ENCODE assay signal across 14 cellular contexts in the genomic region with DNA sequence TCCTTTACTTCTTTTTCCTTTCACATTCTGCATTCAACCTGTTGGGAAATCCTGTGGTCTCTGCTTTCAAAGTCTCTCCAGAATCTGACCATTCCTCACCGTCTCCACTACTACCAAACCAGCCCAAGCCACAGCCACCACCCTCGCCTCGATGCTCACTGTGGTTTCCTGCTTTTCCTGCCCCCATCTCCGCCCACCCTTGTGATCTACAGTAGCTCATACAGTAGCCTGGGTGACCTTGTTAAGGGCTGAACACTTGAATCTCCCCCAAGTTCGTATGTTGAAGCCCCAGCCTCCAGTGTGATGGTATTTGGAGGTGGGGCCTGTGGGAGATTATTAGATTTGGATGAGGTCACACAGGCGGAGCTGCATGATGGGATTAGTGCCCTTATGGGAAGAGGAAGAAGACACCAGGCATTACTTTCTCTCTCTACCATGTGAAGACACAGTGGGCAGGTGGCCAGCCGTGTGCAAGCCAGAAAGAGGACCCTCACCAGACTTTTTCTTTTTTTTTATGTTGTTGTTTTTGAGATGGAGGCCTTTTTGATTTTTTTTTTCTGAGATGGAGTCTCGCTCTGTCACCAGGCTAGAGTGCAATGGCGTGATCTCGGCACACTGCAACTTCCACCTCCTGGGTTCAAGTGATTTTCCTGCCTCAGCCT.
DNase-seq lines count a peak whose midpoint lies in the region; ATAC-seq and TF ChIP-seq lines count a peak whose summit lies in the region.
"Had no signal": no experiment of that assay in that cellular context is flagged by ENCODE, and none has a peak within 500 bp of the region (broad histone marks: within the 10 kb centered on the region; RNA-seq: fewer than 3 reads in every experiment).

No MANE protein-coding gene starts in this region.

- CTCF ChIA-PET in activated CD8-positive, alpha-beta memory T cell treated with anti-CD3 and anti-CD28 coated beads, Interleukin-2, amount 10 ng/mL, durations not matched to agents 7 days and 5 days (lab: Charles Lee): interaction anchor here (0.7 to 1.5 kb wide), 5 partner anchors 9 to 471 kb away, joined by 3 to 5 read pairs (median 3); no protein-coding TSS in a partner anchor

- H3K27me3 Mint-ChIP-seq in activated CD8-positive, alpha-beta memory T cell treated with anti-CD3 and anti-CD28 coated beads, Interleukin-2, amount 10 ng/mL, durations not matched to agents 7 days and 5 days: peaks cover 35% of the 10 kb centered on the region

- H3K9me3 Mint-ChIP-seq in activated CD8-positive, alpha-beta memory T cell treated with anti-CD3 and anti-CD28 coated beads, Interleukin-2, amount 10 ng/mL, durations not matched to agents 7 days and 5 days (ENCODE audit: low read depth): no peaks in the 10 kb centered on the region

- no peak overlapping the region for H3K27ac ChIP-seq in stomach
- H3K27ac ChIP-seq in ascending aorta: no peak overlapping the region
- H3K27ac ChIP-seq: thyroid gland had no signal

- TF ChIP-seq CTCF in stomach (IDR thresholded peaks at IDR 0.05) (no peak), ascending aorta (IDR thresholded peaks at IDR 0.05) (no peak)

- no peaks in the 10 kb centered on the region for H3K36me3 ChIP-seq in stomach
- no peaks in the 10 kb centered on the region for H3K36me3 ChIP-seq in ascending aorta
- H3K36me3 ChIP-seq: thyroid gland had no signal

- no peak for TF ChIP-seq EP300 in stomach (IDR thresholded peaks at IDR 0.05)

- H3K9me3 ChIP-seq in stomach (no peaks in the 10 kb centered on the region), ascending aorta (no peaks in the 10 kb centered on the region)
- H3K9me3 ChIP-seq: thyroid gland had no signal

- no peak overlapping the region for H3K27ac Mint-ChIP-seq in activated CD8-positive, alpha-beta memory T cell treated with anti-CD3 and anti-CD28 coated beads, Interleukin-2, amount 10 ng/mL, durations not matched to agents 7 days and 5 days

- H3K27me3 ChIP-seq in stomach (no peaks in the 10 kb centered on the region), ascending aorta (no peaks in the 10 kb centered on the region)
- H3K27me3 ChIP-seq: thyroid gland had no signal

- H3K4me3 ChIP-seq in stomach: no peak overlapping the region
- no peak overlapping the region for H3K4me3 ChIP-seq in ascending aorta
- H3K4me3 ChIP-seq: thyroid gland had no signal

- WGBS in stomach, 5 donors: 70 to 74% (median 72%) methylated on average over 10 of the region's 10 CpGs

- no peak overlapping the region for H3K4me3 Mint-ChIP-seq in activated CD8-positive, alpha-beta memory T cell treated with anti-CD3 and anti-CD28 coated beads, Interleukin-2, amount 10 ng/mL, durations not matched to agents 7 days and 5 days

- H3K4me1 Mint-ChIP-seq in activated CD8-positive, alpha-beta memory T cell treated with anti-CD3 and anti-CD28 coated beads, Interleukin-2, amount 10 ng/mL, durations not matched to agents 7 days and 5 days: peaks cover 14% of the 10 kb centered on the region

- no peak for TF ChIP-seq POLR2A in stomach (IDR thresholded peaks at IDR 0.05)

- intact Hi-C loops in stomach (cut with DNase I; ENCODE audit: low total_unique reads) (no loop called here), ascending aorta (cut with DNase I) (no loop called here)

- peaks cover 4 to 11% (median 8%) of the 10 kb centered on the region in 4 donors for H3K4me1 ChIP-seq in stomach
- peaks cover 0 to 2% of the 10 kb centered on the region in 2 donors for H3K4me1 ChIP-seq in ascending aorta

- ATAC-seq in activated CD8-positive, alpha-beta memory T cell treated with anti-CD3 and anti-CD28 coated beads, Interleukin-2, amount 10 ng/mL, durations not matched to agents 7 days and 5 days: peak; percentile 53
- ATAC-seq: activated CD4-positive, CD25-positive, alpha-beta regulatory T cell treated with anti-CD3 and anti-CD28 coated beads, Interleukin-2, amount 50 U/mL, for 24 hours; left lobe of liver had no signal

- no peaks in the 10 kb centered on the region for H3K36me3 Mint-ChIP-seq in activated CD8-positive, alpha-beta memory T cell treated with anti-CD3 and anti-CD28 coated beads, Interleukin-2, amount 10 ng/mL, durations not matched to agents 7 days and 5 days

- DNase-seq in activated CD8-positive, alpha-beta memory T cell treated with anti-CD3 and anti-CD28 coated beads, Interleukin-2, amount 10 ng/mL, durations not matched to agents 7 days and 5 days: peak; percentile 63
- DNase-seq in activated CD8-positive, alpha-beta memory T cell treated with anti-CD3 and anti-CD28 coated beads for 24 hours: no peak
- DNase-seq in M059J (ENCODE audit: low read depth) (peak; percentile 42), amniotic epithelial cell (ENCODE audit: low read depth) (peak; percentile 80), renal cortical epithelial cell (ENCODE audit: low read depth) (peak; percentile 59), epidermal melanocyte (ENCODE audit: insufficient read length, low spot score) (no peak), stomach (no peak), ascending aorta (ENCODE audit: low spot score in 2 of 2) (no peak)
- DNase-seq: HCEC 1CT; NCI-H1436 treated with DMSO at 0.1 percent for 48 hours; stimulated activated CD4-positive, alpha-beta T cell treated with anti-CD3 and anti-CD28 coated beads, Interleukin-4, amount 100 ng/mL, for 4 hours; thyroid gland had no signal

Comparison
In these comparisons a context has a peak if more than half of its experiments do, and no peak if none do; other contexts are left out.
1. DNase-seq: peak in activated CD8-positive, alpha-beta memory T cell treated with anti-CD3 and anti-CD28 coated beads, Interleukin-2, amount 10 ng/mL, durations not matched to agents 7 days and 5 days (single experiment), M059J (single experiment), amniotic epithelial cell (single experiment) and renal cortical epithelial cell (single experiment); none in activated CD8-positive, alpha-beta memory T cell treated with anti-CD3 and anti-CD28 coated beads for 24 hours (single experiment), epidermal melanocyte (single experiment), stomach (single experiment) and ascending aorta (0 of 2).